In the genomic region with DNA sequence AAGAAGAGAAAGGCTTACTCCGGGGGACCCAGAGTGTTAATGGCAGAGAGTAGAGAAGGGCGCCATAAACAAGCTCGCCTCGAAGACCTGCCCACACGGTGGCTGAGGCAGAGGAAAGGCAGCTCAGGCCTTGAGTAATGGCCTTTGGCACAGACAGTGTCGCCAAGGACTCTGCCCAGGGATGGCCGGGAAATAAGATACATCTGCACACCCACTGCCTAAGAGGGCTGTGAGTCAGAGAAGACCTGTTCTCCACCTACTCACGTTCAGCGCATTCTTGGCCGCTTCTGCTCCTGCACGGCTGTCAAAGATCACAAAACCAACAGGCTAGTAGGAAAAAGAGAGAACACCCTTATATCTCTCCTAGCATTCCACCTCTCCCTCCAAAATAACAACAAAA, we compare ENCODE assay signal across 14 cellular contexts. TPM values are rescaled to one million over a fixed set of nuclear protein-coding genes. Genes with fewer than 3 reads are reported as not detected.
DNase-seq lines count a peak whose midpoint lies in the region; ATAC-seq, FAIRE-seq and TF ChIP-seq lines count a peak whose summit lies in the region.
"Had no signal": no experiment of that assay in that cellular context is flagged by ENCODE, and none has a peak within 500 bp of the region (broad histone marks: within the 10 kb centered on the region; RNA-seq: fewer than 3 reads in every experiment).

No MANE protein-coding gene starts in this region.

- H3K27ac ChIP-seq in right cardiac atrium (ENCODE audit: low read length) = peak overlapping the region; percentile 74
- H3K27ac ChIP-seq in stomach smooth muscle (ENCODE audit: low read length) = peak overlapping the region; percentile 92
- H3K27ac ChIP-seq: colonic mucosa had no signal

- H3K4me3 ChIP-seq in bronchial epithelial cell (ENCODE audit: low read depth, low read length) = no peak overlapping the region
- H3K4me3 ChIP-seq in right cardiac atrium (ENCODE audit: low read length) = peak overlapping the region; percentile 47
- H3K4me3 ChIP-seq in stomach smooth muscle (ENCODE audit: low read length in 2 of 2) = no peak overlapping the region
- H3K4me3 ChIP-seq: colonic mucosa had no signal

- peak; percentile 35 to 61 for ATAC-seq in right cardiac atrium
- ATAC-seq: stimulated activated memory B cell treated with anti-CD40 and anti-IgM and Interleukin-4, amounts not matched to agents 10 μg/mL and 1 μg/mL and 100 μg/mL, for 72 hours had no signal

- peak; percentile 60 for FAIRE-seq in bronchial epithelial cell (lab: Jason Lieb, UNC)
- no peak for FAIRE-seq in GM19239 (lab: Jason Lieb, UNC)

- peak overlapping the region; percentile 20 to 58 for H3K9ac ChIP-seq in stomach smooth muscle (ENCODE audit: low read length in 2 of 2)

- H3K9me3 ChIP-seq in right cardiac atrium (ENCODE audit: control insufficient read depth, low read length) (no peaks in the 10 kb centered on the region), stomach smooth muscle (ENCODE audit: control insufficient read depth in 2 of 2, low read length in 2 of 2) (no peaks in the 10 kb centered on the region)
- H3K9me3 ChIP-seq: colonic mucosa had no signal

- WGBS in right cardiac atrium = 66% methylated on average over 11 of the region's 11 CpGs

- no peak for TF ChIP-seq CTCF in bronchial epithelial cell (IDR thresholded peaks at IDR 0.05; ENCODE audit: insufficient read depth, low read length, severe bottlenecking)

- intact Hi-C loops in right cardiac atrium (cut with DNase I) = loop anchor here in 1 of 4 donors (5.0 kb wide), 1 partner anchor 63 kb away; no protein-coding TSS in a partner anchor

- H3K4me1 ChIP-seq in right cardiac atrium (ENCODE audit: control insufficient read depth, insufficient read depth, low read length) = peaks cover 20% of the 10 kb centered on the region
- H3K4me1 ChIP-seq in stomach smooth muscle (ENCODE audit: control insufficient read depth, insufficient read depth, low read length) = peaks cover 79% of the 10 kb centered on the region
- H3K4me1 ChIP-seq: colonic mucosa had no signal

- H3K36me3 ChIP-seq in bronchial epithelial cell (ENCODE audit: control insufficient read depth, insufficient read depth, low read length) (no peaks in the 10 kb centered on the region), stomach smooth muscle (ENCODE audit: control insufficient read depth in 2 of 2, insufficient read depth in 2 of 2, low read length in 2 of 2) (peaks cover 6 to 11% of the 10 kb centered on the region in 2 donors)
- H3K36me3 ChIP-seq: colonic mucosa had no signal

- peak; percentile 54 for DNase-seq in HT1080 (ENCODE audit: low read depth)
- DNase-seq in bronchial epithelial cell (ENCODE audit: low read depth) = peak; percentile 53
- peak in 1 of 3 donors; percentile 47 for DNase-seq in right cardiac atrium
- DNase-seq in GM19239 (ENCODE audit: insufficient read length, low spot score) = no peak
- DNase-seq in NCI-H1436 treated with DMSO at 0.1 percent for 48 hours (lab: John Stamatoyannopoulos, UW) = no peak
- DNase-seq in activated T-cell treated with anti-CD3 and anti-CD28 coated beads, Interleukin-2, amount 50 U/mL, for 48 hours = no peak
- no peak for DNase-seq in effector CD4-positive, alpha-beta T cell
- DNase-seq: activated CD4-positive, alpha-beta T cell treated with anti-CD3 and anti-CD28 coated beads, Interleukin-2, amount 10 ng/mL, durations not matched to agents 7 days and 5 days; activated effector memory CD4-positive, alpha-beta T cell treated with anti-CD3 and anti-CD28 coated beads, Interleukin-2, amount 50 U/mL, for 16 hours; colonic mucosa; NCI-H526 treated with DMSO at 0.1 percent for 48 hours had no signal

- no peaks in the 10 kb centered on the region for H3K27me3 ChIP-seq in bronchial epithelial cell (ENCODE audit: control insufficient read depth, insufficient read depth, low read length)
- H3K27me3 ChIP-seq in right cardiac atrium (ENCODE audit: control insufficient read depth, insufficient read depth) = no peaks in the 10 kb centered on the region
- H3K27me3 ChIP-seq in stomach smooth muscle (ENCODE audit: control insufficient read depth in 1 of 2, insufficient read depth in 2 of 2, low read length in 2 of 2) = no peaks in the 10 kb centered on the region
- H3K27me3 ChIP-seq: colonic mucosa had no signal

RNA-seq across cellular contexts. Expression of a gene that starts 26.2 kb away (rescaled TPM):
- 0.14 TPM in 1 of 2 replicates, not detected in the other for total RNA-seq in HT1080 (2014; rRNA removed; shearing (Covaris generic))
- 2.7 and 2.8 TPM in 2 replicates for polyA plus RNA-seq in HT1080 (2015; cell fraction: cytosol; rRNA removed)
- 0.61 and 1.1 TPM in 2 replicates for polyA plus RNA-seq in HT1080 (2015; cell fraction: nucleus; rRNA removed)
- total RNA-seq in bronchial epithelial cell (not detected in 2 replicates), right cardiac atrium (100 to 1,000 TPM; 380 to 503 (median 388) TPM)
- 392 TPM for polyA plus RNA-seq in right cardiac atrium
- polyA plus RNA-seq: neural cell had no signal

Comparison
In these comparisons a context has a peak if more than half of its experiments do, and no peak if none do; other contexts are left out.
1. DNase-seq: peak in HT1080 (single experiment) and bronchial epithelial cell (single experiment); none in GM19239 (single experiment), NCI-H1436 treated with DMSO at 0.1 percent for 48 hours (single experiment), activated T-cell treated with anti-CD3 and anti-CD28 coated beads, Interleukin-2, amount 50 U/mL, for 48 hours (0 of 2) and effector CD4-positive, alpha-beta T cell (single experiment).
2. RNA of a gene that starts 26.2 kb away (total RNA-seq): 380 to 503 TPM in right cardiac atrium; 0.14 TPM in HT1080 and not detected in bronchial epithelial cell; every median in the first group is over 100 times any median in the second.